9 cellular contexts compared by ENCODE assay signal in the genomic region with DNA sequence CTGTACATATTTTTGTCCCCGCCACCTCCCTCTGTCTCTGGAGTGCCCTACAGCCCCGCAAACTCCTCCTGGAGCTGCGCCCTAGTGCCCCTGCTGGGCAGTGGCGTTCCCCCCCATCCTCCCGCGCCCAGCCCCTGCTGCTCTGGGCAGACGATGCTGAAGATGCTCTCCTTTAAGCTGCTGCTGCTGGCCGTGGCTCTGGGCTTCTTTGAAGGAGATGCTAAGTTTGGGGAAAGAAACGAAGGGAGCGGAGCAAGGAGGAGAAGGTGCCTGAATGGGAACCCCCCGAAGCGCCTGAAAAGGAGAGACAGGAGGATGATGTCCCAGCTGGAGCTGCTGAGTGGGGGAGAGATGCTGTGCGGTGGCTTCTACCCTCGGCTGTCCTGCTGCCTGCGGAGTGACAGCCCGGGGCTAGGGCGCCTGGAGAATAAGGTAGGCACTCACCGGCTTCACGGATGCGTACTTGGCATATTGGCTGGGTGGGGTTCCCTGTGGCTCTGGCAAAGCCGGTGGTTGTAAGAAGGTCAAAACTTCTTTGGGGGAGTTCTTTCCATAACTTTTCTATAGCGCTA. TPM values are rescaled to one million over a fixed set of nuclear protein-coding genes. Genes with fewer than 3 reads are reported as not detected.
DNase-seq lines count a peak whose midpoint lies in the region; ATAC-seq, FAIRE-seq and TF ChIP-seq lines count a peak whose summit lies in the region.
"Had no signal": no experiment of that assay in that cellular context is flagged by ENCODE, and none has a peak within 500 bp of the region (broad histone marks: within the 10 kb centered on the region; RNA-seq: fewer than 3 reads in every experiment).

No MANE protein-coding gene starts in this region.

- DNase-seq in DMS53 (lab: John Stamatoyannopoulos, UW) (peak; percentile 47), DMS53 treated with DMSO at 0.1 percent for 48 hours (lab: John Stamatoyannopoulos, UW; ENCODE audit: unreplicated experiment) (no peak), bronchial epithelial cell (ENCODE audit: low read depth) (no peak), lung (ENCODE audit: low spot score) (no peak), cerebellar nuclear complex (lab: John Stamatoyannopoulos, UW) (no peak)
- DNase-seq in activated CD4-positive, CD25-positive, alpha-beta regulatory T cell treated with anti-CD3 and anti-CD28 coated beads, Interleukin-2, amount 50 U/mL, for 72 hours: no peak

- no peak for FAIRE-seq in bronchial epithelial cell (lab: Jason Lieb, UNC)

- H3K9me3 ChIP-seq in HUES6 (ENCODE audit: control insufficient read depth, insufficient read depth, low read depth, low read length): no peaks in the 10 kb centered on the region
- H3K9me3 ChIP-seq in lung (ENCODE audit: control insufficient read depth in 2 of 2, insufficient read depth in 1 of 2, low read length in 1 of 2): peaks cover 0 to 2% of the 10 kb centered on the region in 2 donors
- no peaks in the 10 kb centered on the region for H3K9me3 ChIP-seq in thymus (ENCODE audit: control insufficient read depth)

- WGBS in lung, 2 donors: 1 to 2% methylated on average over 22 of the region's 22 CpGs
- under 1% methylated on average over 22 of the region's 22 CpGs for WGBS in thymus

- TF ChIP-seq CTCF in bronchial epithelial cell (IDR thresholded peaks at IDR 0.05; ENCODE audit: insufficient read depth, low read length, severe bottlenecking): peak; percentile 25
- no peak for TF ChIP-seq CTCF in lung (IDR thresholded peaks at IDR 0.05; ENCODE audit: control extremely low read depth, extremely low read depth)

- peak overlapping the region; percentile 34 for H3K9ac ChIP-seq in HUES6 (ENCODE audit: low read length)

- H3K27ac ChIP-seq in HUES6 (ENCODE audit: low read depth, low read length) (no peak overlapping the region), lung (ENCODE audit: low read depth in 1 of 2, low read length in 1 of 2) (peak overlapping the region in 1 of 2 donors; percentile 16), thymus (ENCODE audit: low read depth) (peak overlapping the region; percentile 87)
- H3K27ac ChIP-seq: C4-2B had no signal

- H3K4me3 ChIP-seq in HUES6 (ENCODE audit: low read depth, low read length): peak overlapping the region; percentile 65
- H3K4me3 ChIP-seq in bronchial epithelial cell (ENCODE audit: low read depth, low read length): peak overlapping the region; percentile 35
- H3K4me3 ChIP-seq in lung: peak overlapping the region; percentile 48
- peak overlapping the region; percentile 81 for H3K4me3 ChIP-seq in thymus (ENCODE audit: low read length)

- no peak for ATAC-seq in lung (ENCODE audit: insufficient read depth, low FRiP score)

- H3K27me3 ChIP-seq in HUES6 (ENCODE audit: control insufficient read depth, insufficient read depth, low read length): peaks cover 75% of the 10 kb centered on the region
- H3K27me3 ChIP-seq in bronchial epithelial cell (ENCODE audit: control insufficient read depth, insufficient read depth, low read length): peaks cover 2% of the 10 kb centered on the region
- no peaks in the 10 kb centered on the region for H3K27me3 ChIP-seq in lung (ENCODE audit: control insufficient read depth, insufficient read depth)
- H3K27me3 ChIP-seq in thymus (ENCODE audit: control insufficient read depth, insufficient read depth): no peaks in the 10 kb centered on the region

- no peaks in the 10 kb centered on the region for H3K36me3 ChIP-seq in HUES6 (ENCODE audit: control insufficient read depth, insufficient read depth, low read length)
- no peaks in the 10 kb centered on the region for H3K36me3 ChIP-seq in bronchial epithelial cell (ENCODE audit: control insufficient read depth, insufficient read depth, low read length)
- no peaks in the 10 kb centered on the region for H3K36me3 ChIP-seq in lung (ENCODE audit: control insufficient read depth in 2 of 2, insufficient read depth in 2 of 2, low read length in 2 of 2)
- H3K36me3 ChIP-seq in thymus (ENCODE audit: control insufficient read depth, insufficient read depth): peaks cover 3% of the 10 kb centered on the region

- H3K4me1 ChIP-seq in HUES6 (ENCODE audit: control insufficient read depth, insufficient read depth, low read length) (peaks cover 40% of the 10 kb centered on the region), lung (ENCODE audit: control insufficient read depth in 2 of 2, insufficient read depth in 2 of 2, low read length in 2 of 2) (peaks cover 0 to 7% of the 10 kb centered on the region in 2 donors), thymus (ENCODE audit: control insufficient read depth, insufficient read depth, low read length) (peaks cover 19% of the 10 kb centered on the region)

RNA-seq across cellular contexts. Expression of gene HHIP, which starts 0.7 kb away (rescaled TPM):
- total RNA-seq in bronchial epithelial cell (not detected in 2 replicates), lung (10 to 100 TPM; 86.5 to 93.9 TPM)
- polyA plus RNA-seq in lung (100 to 1,000 TPM in 1 of 2 donors, 10 to 100 TPM in 1; 11.6 to 116 TPM), thymus (2.9 TPM)

Comparison
In these comparisons a context has a peak if more than half of its experiments do, and no peak if none do; other contexts are left out.
1. RNA of gene HHIP, which starts 0.7 kb away (total RNA-seq): 86.5 to 93.9 TPM in lung; not detected in bronchial epithelial cell; every median in the first group is over 10 times any median in the second.
2. Peak in every context shown above with its lines, with median percentiles within 50 percentile points of each other: H3K4me3 ChIP-seq.